ENCODE assay signal across 13 cellular contexts in genomic region chr10:115856580-115856979, GRCh38.
"Had no signal": no experiment of that assay in that cellular context is flagged by ENCODE, and none has a peak within 500 bp of the region (broad histone marks: within the 10 kb centered on the region; RNA-seq: fewer than 3 reads in every experiment).

No MANE protein-coding gene starts in this region.

- H3K27me3 ChIP-seq: adrenal gland, heart left ventricle, neutrophil, tibial nerve had no signal

- ATAC-seq: heart left ventricle; right cardiac atrium; stimulated activated memory B cell treated with anti-CD40 and anti-IgM and Interleukin-4, amounts not matched to agents 10 μg/mL and 1 μg/mL and 100 μg/mL, for 72 hours had no signal

- H3K27ac ChIP-seq: adrenal gland, heart left ventricle, neutrophil, tibial nerve had no signal

- H3K36me3 ChIP-seq: adrenal gland, heart left ventricle, neutrophil, tibial nerve had no signal

- H3K4me3 ChIP-seq: adrenal gland, heart left ventricle, tibial nerve had no signal

- FAIRE-seq: frontal cortex, TTC549 had no signal

- H3K27me3 Mint-ChIP-seq: central memory CD8-positive, alpha-beta T cell; stimulated activated memory B cell treated with anti-CD40 and anti-IgM and Interleukin-4, amounts not matched to agents 10 μg/mL and 1 μg/mL and 100 μg/mL, for 72 hours had no signal

- H3K9me3 ChIP-seq: adrenal gland, heart left ventricle, neutrophil had no signal

- H3K36me3 Mint-ChIP-seq: stimulated activated memory B cell treated with anti-CD40 and anti-IgM and Interleukin-4, amounts not matched to agents 10 μg/mL and 1 μg/mL and 100 μg/mL, for 72 hours had no signal

- DNase-seq: activated CD4-positive, alpha-beta T cell treated with anti-CD3 and anti-CD28 coated beads, Interleukin-2, amount 50 U/mL, for 1 hour; activated CD4-positive, CD25-positive, alpha-beta regulatory T cell; activated naive CD4-positive, alpha-beta T cell treated with anti-CD3 and anti-CD28 coated beads, Interleukin-2, amount 50 U/mL, for 16 hours; adrenal gland; heart left ventricle; midbrain; right cardiac atrium had no signal

- H3K4me1 ChIP-seq: heart left ventricle, tibial nerve had no signal

- H3K4me3 Mint-ChIP-seq: central memory CD8-positive, alpha-beta T cell; stimulated activated memory B cell treated with anti-CD40 and anti-IgM and Interleukin-4, amounts not matched to agents 10 μg/mL and 1 μg/mL and 100 μg/mL, for 72 hours had no signal

- H3K4me1 Mint-ChIP-seq: central memory CD8-positive, alpha-beta T cell; stimulated activated memory B cell treated with anti-CD40 and anti-IgM and Interleukin-4, amounts not matched to agents 10 μg/mL and 1 μg/mL and 100 μg/mL, for 72 hours had no signal

- H3K27ac Mint-ChIP-seq: stimulated activated memory B cell treated with anti-CD40 and anti-IgM and Interleukin-4, amounts not matched to agents 10 μg/mL and 1 μg/mL and 100 μg/mL, for 72 hours had no signal
